28 cellular contexts compared by ENCODE assay signal in genomic region chr3:3739345-3740060, GRCh38. TPM values are rescaled to one million over a fixed set of nuclear protein-coding genes. Genes with fewer than 3 reads are reported as not detected.
"Had no signal": no experiment of that assay in that cellular context is flagged by ENCODE, and none has a peak within 500 bp of the region (broad histone marks: within the 10 kb centered on the region; RNA-seq: fewer than 3 reads in every experiment).

No MANE protein-coding gene starts in this region.

- H3K4me1 ChIP-seq: ascending aorta, heart left ventricle, parathyroid adenoma, tibial nerve, uterus had no signal

- H3K27me3 ChIP-seq: ascending aorta, heart left ventricle, tibial nerve, uterus had no signal

- H3K36me3 Mint-ChIP-seq: activated naive CD4-positive, alpha-beta T cell treated with anti-CD3 and anti-CD28 coated beads, Interleukin-2, amount 10 ng/mL, durations not matched to agents 7 days and 5 days; activated naive CD8-positive, alpha-beta T cell treated with anti-CD3 and anti-CD28 coated beads, Interleukin-2, amount 10 ng/mL, durations not matched to agents 7 days and 5 days had no signal

- H2AFZ ChIP-seq: parathyroid adenoma had no signal

- H3K27me3 Mint-ChIP-seq: activated CD4-positive, alpha-beta memory T cell treated with anti-CD3 and anti-CD28 coated beads, Interleukin-2, amount 10 ng/mL, durations not matched to agents 7 days and 5 days; activated CD4-positive, alpha-beta T cell treated with anti-CD3 and anti-CD28 coated beads, Interleukin-2, amount 10 ng/mL, durations not matched to agents 7 days and 5 days; activated naive CD4-positive, alpha-beta T cell treated with anti-CD3 and anti-CD28 coated beads, Interleukin-2, amount 10 ng/mL, durations not matched to agents 7 days and 5 days; activated naive CD8-positive, alpha-beta T cell treated with anti-CD3 and anti-CD28 coated beads, Interleukin-2, amount 10 ng/mL, durations not matched to agents 7 days and 5 days; activated T-cell treated with anti-CD3 and anti-CD28 coated beads, Interleukin-2, amount 50 U/mL, for 24 hours; effector memory CD8-positive, alpha-beta T cell; T-helper 17 cell had no signal

- H3K9ac ChIP-seq: parathyroid adenoma had no signal

- H3K27ac Mint-ChIP-seq: activated CD4-positive, alpha-beta memory T cell treated with anti-CD3 and anti-CD28 coated beads, Interleukin-2, amount 10 ng/mL, durations not matched to agents 7 days and 5 days; activated CD4-positive, alpha-beta T cell treated with anti-CD3 and anti-CD28 coated beads, Interleukin-2, amount 10 ng/mL, durations not matched to agents 7 days and 5 days; activated naive CD4-positive, alpha-beta T cell treated with anti-CD3 and anti-CD28 coated beads, Interleukin-2, amount 10 ng/mL, durations not matched to agents 7 days and 5 days; activated naive CD8-positive, alpha-beta T cell treated with anti-CD3 and anti-CD28 coated beads, Interleukin-2, amount 10 ng/mL, durations not matched to agents 7 days and 5 days; activated T-cell treated with anti-CD3 and anti-CD28 coated beads, Interleukin-2, amount 50 U/mL, for 24 hours; effector memory CD8-positive, alpha-beta T cell; T-helper 17 cell had no signal

- H3K9me3 ChIP-seq: ascending aorta, heart left ventricle, mucosa of descending colon, tibial nerve, uterus had no signal

- H3K4me3 Mint-ChIP-seq: activated CD4-positive, alpha-beta memory T cell treated with anti-CD3 and anti-CD28 coated beads, Interleukin-2, amount 10 ng/mL, durations not matched to agents 7 days and 5 days; activated CD4-positive, alpha-beta T cell treated with anti-CD3 and anti-CD28 coated beads, Interleukin-2, amount 10 ng/mL, durations not matched to agents 7 days and 5 days; activated naive CD4-positive, alpha-beta T cell treated with anti-CD3 and anti-CD28 coated beads, Interleukin-2, amount 10 ng/mL, durations not matched to agents 7 days and 5 days; activated naive CD8-positive, alpha-beta T cell treated with anti-CD3 and anti-CD28 coated beads, Interleukin-2, amount 10 ng/mL, durations not matched to agents 7 days and 5 days; activated T-cell treated with anti-CD3 and anti-CD28 coated beads, Interleukin-2, amount 50 U/mL, for 24 hours; effector memory CD8-positive, alpha-beta T cell; nephron; T-helper 17 cell had no signal

- H3K27ac ChIP-seq: ascending aorta, heart left ventricle, parathyroid adenoma, tibial nerve, uterus had no signal

- H3K4me3 ChIP-seq: ascending aorta, heart left ventricle, mucosa of descending colon, tibial nerve, uterus had no signal

- DNase-seq: activated CD4-positive, alpha-beta memory T cell treated with anti-CD3 and anti-CD28 coated beads, Interleukin-2, amount 10 ng/mL, durations not matched to agents 7 days and 5 days; activated CD4-positive, alpha-beta T cell treated with anti-CD3 and anti-CD28 coated beads for 1 hour; activated CD4-positive, alpha-beta T cell treated with anti-CD3 and anti-CD28 coated beads, Interleukin-2, amount 10 ng/mL, durations not matched to agents 7 days and 5 days; activated CD8-positive, alpha-beta memory T cell treated with anti-CD3 and anti-CD28 coated beads, Interleukin-2, amount 50 U/mL, for 48 hours; activated gamma-delta T cell; activated naive CD4-positive, alpha-beta T cell treated with anti-CD3 and anti-CD28 coated beads, Interleukin-2, amount 10 ng/mL, durations not matched to agents 7 days and 5 days; activated naive CD8-positive, alpha-beta T cell treated with anti-CD3 and anti-CD28 coated beads, Interleukin-2, amount 10 ng/mL, durations not matched to agents 7 days and 5 days; activated T-cell treated with anti-CD3 and anti-CD28 coated beads, Interleukin-2, amount 50 U/mL, for 24 hours; cortex of kidney; effector memory CD8-positive, alpha-beta T cell; foreskin fibroblast; heart left ventricle; left ventricle myocardium superior; mucosa of descending colon; occipital lobe; right cardiac atrium; stimulated activated CD4-positive, alpha-beta T cell treated with anti-CD3 and anti-CD28 coated beads, Interleukin-2, amount 100 ng/mL, for 48 hours; stimulated activated naive CD4-positive, alpha-beta T cell treated with Interleukin-2 at 50 U/mL for 16 hours; T-helper 17 cell; T1000; uterus had no signal

- H3K79me2 ChIP-seq: parathyroid adenoma had no signal

- H3K9me3 Mint-ChIP-seq: activated CD4-positive, alpha-beta memory T cell treated with anti-CD3 and anti-CD28 coated beads, Interleukin-2, amount 10 ng/mL, durations not matched to agents 7 days and 5 days; activated CD4-positive, alpha-beta T cell treated with anti-CD3 and anti-CD28 coated beads, Interleukin-2, amount 10 ng/mL, durations not matched to agents 7 days and 5 days; activated naive CD4-positive, alpha-beta T cell treated with anti-CD3 and anti-CD28 coated beads, Interleukin-2, amount 10 ng/mL, durations not matched to agents 7 days and 5 days; activated naive CD8-positive, alpha-beta T cell treated with anti-CD3 and anti-CD28 coated beads, Interleukin-2, amount 10 ng/mL, durations not matched to agents 7 days and 5 days; activated T-cell treated with anti-CD3 and anti-CD28 coated beads, Interleukin-2, amount 50 U/mL, for 24 hours; nephron had no signal

- ATAC-seq: effector memory CD8-positive, alpha-beta T cell; left ventricle myocardium superior; mucosa of descending colon; right cardiac atrium; T-helper 17 cell had no signal

- H3K4me1 Mint-ChIP-seq: activated CD4-positive, alpha-beta memory T cell treated with anti-CD3 and anti-CD28 coated beads, Interleukin-2, amount 10 ng/mL, durations not matched to agents 7 days and 5 days; activated CD4-positive, alpha-beta T cell treated with anti-CD3 and anti-CD28 coated beads, Interleukin-2, amount 10 ng/mL, durations not matched to agents 7 days and 5 days; activated naive CD4-positive, alpha-beta T cell treated with anti-CD3 and anti-CD28 coated beads, Interleukin-2, amount 10 ng/mL, durations not matched to agents 7 days and 5 days; activated naive CD8-positive, alpha-beta T cell treated with anti-CD3 and anti-CD28 coated beads, Interleukin-2, amount 10 ng/mL, durations not matched to agents 7 days and 5 days; T-helper 17 cell had no signal

- H3K36me3 ChIP-seq: ascending aorta, heart left ventricle, uterus had no signal

RNA-seq across cellular contexts. Expression of gene LRRN1, which starts 59.7 kb away (rescaled TPM):
- total RNA-seq: endothelial cell of umbilical vein, lung microvascular endothelial cell, pulmonary artery endothelial cell, T-helper 17 cell had no signal
